1 cellular context compared by ENCODE assay signal in the genomic region with DNA sequence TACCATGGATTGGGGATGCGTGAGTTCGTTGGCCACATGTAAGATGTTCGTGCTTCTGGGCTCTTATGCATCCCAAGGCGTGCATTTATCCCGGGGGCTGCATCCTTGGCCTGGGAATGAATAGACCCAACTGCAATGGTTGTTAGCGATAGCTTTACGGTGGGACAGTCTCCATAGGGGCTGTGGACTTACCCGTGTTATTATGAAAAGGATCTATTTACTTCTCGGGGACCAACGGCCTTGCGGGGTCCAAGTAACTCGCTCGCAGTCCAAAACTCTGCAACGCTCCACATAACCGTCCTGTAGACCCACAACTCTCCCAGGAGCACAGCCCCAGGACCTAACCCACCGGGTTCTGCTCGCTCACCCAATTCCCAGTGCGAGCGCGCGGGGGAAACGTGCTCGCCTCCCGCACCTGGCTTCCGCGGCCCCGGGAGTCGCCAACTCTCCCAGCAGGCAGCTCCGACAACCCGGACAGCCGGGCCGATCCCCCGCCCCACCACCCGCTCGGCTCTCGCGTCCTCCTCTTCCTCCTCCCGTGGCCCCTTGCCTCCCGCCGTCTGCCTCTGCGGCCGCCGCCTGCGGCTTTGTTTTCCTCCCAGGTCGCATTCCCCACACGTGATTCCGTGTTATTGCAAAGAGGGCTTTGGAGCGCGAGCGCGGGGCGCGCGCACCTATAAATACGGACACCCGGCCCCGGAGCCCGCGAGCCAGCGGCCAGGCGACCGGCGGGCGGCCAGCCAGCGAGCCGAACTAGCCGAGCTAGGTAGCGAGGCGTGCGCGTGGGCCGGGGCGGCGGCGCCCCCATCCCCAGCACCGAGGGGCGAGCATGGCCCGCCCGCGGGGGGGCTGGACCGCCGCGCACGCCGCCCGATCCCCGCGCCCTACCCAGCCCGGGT.
TF ChIP-seq lines count a peak whose summit lies in the region.

A gene with protein sequence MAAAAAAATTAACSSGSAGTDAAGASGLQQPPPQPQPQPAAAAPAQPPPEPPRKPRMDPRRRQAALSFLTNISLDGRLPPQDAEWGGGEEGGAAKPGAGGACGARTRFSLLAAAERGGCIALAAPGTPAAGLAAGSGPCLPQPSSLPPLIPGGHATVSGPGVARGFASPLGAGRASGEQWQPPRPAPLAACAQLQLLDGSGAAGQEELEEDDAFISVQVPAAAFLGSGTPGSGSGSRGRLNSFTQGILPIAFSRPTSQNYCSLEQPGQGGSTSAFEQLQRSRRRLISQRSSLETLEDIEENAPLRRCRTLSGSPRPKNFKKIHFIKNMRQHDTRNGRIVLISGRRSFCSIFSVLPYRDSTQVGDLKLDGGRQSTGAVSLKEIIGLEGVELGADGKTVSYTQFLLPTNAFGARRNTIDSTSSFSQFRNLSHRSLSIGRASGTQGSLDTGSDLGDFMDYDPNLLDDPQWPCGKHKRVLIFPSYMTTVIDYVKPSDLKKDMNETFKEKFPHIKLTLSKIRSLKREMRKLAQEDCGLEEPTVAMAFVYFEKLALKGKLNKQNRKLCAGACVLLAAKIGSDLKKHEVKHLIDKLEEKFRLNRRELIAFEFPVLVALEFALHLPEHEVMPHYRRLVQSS (plus strand): TSS at position 706 of the 899 bp plus-strand sequence. CDS start 278 bp downstream, outside the sequence.

TF ChIP-seq in HepG2, 621 proteins besides CTCF, POLR2A, EP300 and RAD21 (continued from another document and continues in another):
- TF ChIP-seq, protein P1, sequence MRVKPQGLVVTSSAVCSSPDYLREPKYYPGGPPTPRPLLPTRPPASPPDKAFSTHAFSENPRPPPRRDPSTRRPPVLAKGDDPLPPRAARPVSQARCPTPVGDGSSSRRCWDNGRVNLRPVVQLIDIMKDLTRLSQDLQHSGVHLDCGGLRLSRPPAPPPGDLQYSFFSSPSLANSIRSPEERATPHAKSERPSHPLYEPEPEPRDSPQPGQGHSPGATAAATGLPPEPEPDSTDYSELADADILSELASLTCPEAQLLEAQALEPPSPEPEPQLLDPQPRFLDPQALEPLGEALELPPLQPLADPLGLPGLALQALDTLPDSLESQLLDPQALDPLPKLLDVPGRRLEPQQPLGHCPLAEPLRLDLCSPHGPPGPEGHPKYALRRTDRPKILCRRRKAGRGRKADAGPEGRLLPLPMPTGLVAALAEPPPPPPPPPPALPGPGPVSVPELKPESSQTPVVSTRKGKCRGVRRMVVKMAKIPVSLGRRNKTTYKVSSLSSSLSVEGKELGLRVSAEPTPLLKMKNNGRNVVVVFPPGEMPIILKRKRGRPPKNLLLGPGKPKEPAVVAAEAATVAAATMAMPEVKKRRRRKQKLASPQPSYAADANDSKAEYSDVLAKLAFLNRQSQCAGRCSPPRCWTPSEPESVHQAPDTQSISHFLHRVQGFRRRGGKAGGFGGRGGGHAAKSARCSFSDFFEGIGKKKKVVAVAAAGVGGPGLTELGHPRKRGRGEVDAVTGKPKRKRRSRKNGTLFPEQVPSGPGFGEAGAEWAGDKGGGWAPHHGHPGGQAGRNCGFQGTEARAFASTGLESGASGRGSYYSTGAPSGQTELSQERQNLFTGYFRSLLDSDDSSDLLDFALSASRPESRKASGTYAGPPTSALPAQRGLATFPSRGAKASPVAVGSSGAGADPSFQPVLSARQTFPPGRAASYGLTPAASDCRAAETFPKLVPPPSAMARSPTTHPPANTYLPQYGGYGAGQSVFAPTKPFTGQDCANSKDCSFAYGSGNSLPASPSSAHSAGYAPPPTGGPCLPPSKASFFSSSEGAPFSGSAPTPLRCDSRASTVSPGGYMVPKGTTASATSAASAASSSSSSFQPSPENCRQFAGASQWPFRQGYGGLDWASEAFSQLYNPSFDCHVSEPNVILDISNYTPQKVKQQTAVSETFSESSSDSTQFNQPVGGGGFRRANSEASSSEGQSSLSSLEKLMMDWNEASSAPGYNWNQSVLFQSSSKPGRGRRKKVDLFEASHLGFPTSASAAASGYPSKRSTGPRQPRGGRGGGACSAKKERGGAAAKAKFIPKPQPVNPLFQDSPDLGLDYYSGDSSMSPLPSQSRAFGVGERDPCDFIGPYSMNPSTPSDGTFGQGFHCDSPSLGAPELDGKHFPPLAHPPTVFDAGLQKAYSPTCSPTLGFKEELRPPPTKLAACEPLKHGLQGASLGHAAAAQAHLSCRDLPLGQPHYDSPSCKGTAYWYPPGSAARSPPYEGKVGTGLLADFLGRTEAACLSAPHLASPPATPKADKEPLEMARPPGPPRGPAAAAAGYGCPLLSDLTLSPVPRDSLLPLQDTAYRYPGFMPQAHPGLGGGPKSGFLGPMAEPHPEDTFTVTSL (CRISPR knock-in tag; IDR thresholded peaks at IDR 0.05; ENCODE audit: borderline replicate concordance): peak; percentile 40; the same call in 1 of the 2 replicates
- TF ChIP-seq RBM22 (optimal IDR thresholded peaks at IDR 0.05; ENCODE audit: low read length): no peak
- no peak for TF ChIP-seq ZNF510 (CRISPR knock-in tag; IDR thresholded peaks at IDR 0.05; ENCODE audit: low read depth)
- TF ChIP-seq ZNF34 (CRISPR knock-in tag; IDR thresholded peaks at IDR 0.05; ENCODE audit: borderline replicate concordance): no peak
- TF ChIP-seq CBX5 (CRISPR knock-in tag; IDR thresholded peaks at IDR 0.05; ENCODE audit: borderline replicate concordance): no peak
- peak; percentile 67 for TF ChIP-seq RXRA (CRISPR knock-in tag; IDR thresholded peaks at IDR 0.05)
- no peak for TF ChIP-seq ATAD3A (CRISPR knock-in tag; IDR thresholded peaks at IDR 0.05)
- TF ChIP-seq HDAC2 (CRISPR knock-in tag; IDR thresholded peaks at IDR 0.05): 0 out of 2 replicates have a peak, but pooled peaks have one; percentile 36
- TF ChIP-seq ZNF12 (CRISPR knock-in tag; IDR thresholded peaks at IDR 0.05): no peak
- TF ChIP-seq ZNF121 (CRISPR knock-in tag; IDR thresholded peaks at IDR 0.05): 0 out of 2 replicates have a peak, but pooled peaks have one; percentile 39
- no peak for TF ChIP-seq TCF12 (IDR thresholded peaks at IDR 0.05)
- 0 out of 2 replicates have a peak, but pooled peaks have one; percentile 32 for TF ChIP-seq TCF12 (CRISPR knock-in tag; IDR thresholded peaks at IDR 0.05)
- TF ChIP-seq ZNF331 (CRISPR knock-in tag; IDR thresholded peaks at IDR 0.05): peak; percentile 58
- TF ChIP-seq ZNF709 (CRISPR knock-in tag; IDR thresholded peaks at IDR 0.05): peak; percentile 42; the same call in 1 of the 2 replicates
- TF ChIP-seq ZNF7 (CRISPR knock-in tag; IDR thresholded peaks at IDR 0.05): no peak
- TF ChIP-seq ZNF850 (CRISPR knock-in tag; conservative IDR thresholded peaks at IDR 0.05): no peak
- no peak for TF ChIP-seq TEAD2 (CRISPR knock-in tag; IDR thresholded peaks at IDR 0.05)
- TF ChIP-seq, protein P2, sequence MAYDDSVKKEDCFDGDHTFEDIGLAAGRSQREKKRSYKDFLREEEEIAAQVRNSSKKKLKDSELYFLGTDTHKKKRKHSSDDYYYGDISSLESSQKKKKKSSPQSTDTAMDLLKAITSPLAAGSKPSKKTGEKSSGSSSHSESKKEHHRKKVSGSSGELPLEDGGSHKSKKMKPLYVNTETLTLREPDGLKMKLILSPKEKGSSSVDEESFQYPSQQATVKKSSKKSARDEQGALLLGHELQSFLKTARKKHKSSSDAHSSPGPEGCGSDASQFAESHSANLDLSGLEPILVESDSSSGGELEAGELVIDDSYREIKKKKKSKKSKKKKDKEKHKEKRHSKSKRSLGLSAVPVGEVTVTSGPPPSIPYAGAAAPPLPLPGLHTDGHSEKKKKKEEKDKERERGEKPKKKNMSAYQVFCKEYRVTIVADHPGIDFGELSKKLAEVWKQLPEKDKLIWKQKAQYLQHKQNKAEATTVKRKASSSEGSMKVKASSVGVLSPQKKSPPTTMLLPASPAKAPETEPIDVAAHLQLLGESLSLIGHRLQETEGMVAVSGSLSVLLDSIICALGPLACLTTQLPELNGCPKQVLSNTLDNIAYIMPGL (CRISPR knock-in tag; IDR thresholded peaks at IDR 0.05; ENCODE audit: borderline replicate concordance in 1 of 2, low read depth in 1 of 2): peak; percentile 35 to 65; a peak in 2 of 4 replicates
- TF ChIP-seq AKAP8 (CRISPR knock-in tag; IDR thresholded peaks at IDR 0.05): no peak
- TF ChIP-seq MED8 (CRISPR knock-in tag; IDR thresholded peaks at IDR 0.05; ENCODE audit: insufficient replicate concordance): peak; percentile 64
- TF ChIP-seq ZNF614 (CRISPR knock-in tag; IDR thresholded peaks at IDR 0.05; ENCODE audit: borderline replicate concordance): peak; percentile 13; the same call in 1 of the 2 replicates
- TF ChIP-seq NR3C1 (CRISPR knock-in tag; IDR thresholded peaks at IDR 0.05): no peak
- TF ChIP-seq, protein P3, sequence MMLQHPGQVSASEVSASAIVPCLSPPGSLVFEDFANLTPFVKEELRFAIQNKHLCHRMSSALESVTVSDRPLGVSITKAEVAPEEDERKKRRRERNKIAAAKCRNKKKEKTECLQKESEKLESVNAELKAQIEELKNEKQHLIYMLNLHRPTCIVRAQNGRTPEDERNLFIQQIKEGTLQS (CRISPR knock-in tag; IDR thresholded peaks at IDR 0.05): peak; percentile 4; the same call in 1 of the 2 replicates
- TF ChIP-seq NPAS2 (CRISPR knock-in tag; IDR thresholded peaks at IDR 0.05; ENCODE audit: borderline replicate concordance): no peak
- 0 out of 2 replicates have a peak, but pooled peaks have one; percentile 55 for TF ChIP-seq IRF2 (CRISPR knock-in tag; IDR thresholded peaks at IDR 0.05)
- TF ChIP-seq ZNF781 (CRISPR knock-in tag; IDR thresholded peaks at IDR 0.05; ENCODE audit: borderline replicate concordance, not compliant biosample characterization): peak; percentile 70
- TF ChIP-seq BCL6 (CRISPR knock-in tag; IDR thresholded peaks at IDR 0.05): peak; percentile 61
- TF ChIP-seq, protein P4, sequence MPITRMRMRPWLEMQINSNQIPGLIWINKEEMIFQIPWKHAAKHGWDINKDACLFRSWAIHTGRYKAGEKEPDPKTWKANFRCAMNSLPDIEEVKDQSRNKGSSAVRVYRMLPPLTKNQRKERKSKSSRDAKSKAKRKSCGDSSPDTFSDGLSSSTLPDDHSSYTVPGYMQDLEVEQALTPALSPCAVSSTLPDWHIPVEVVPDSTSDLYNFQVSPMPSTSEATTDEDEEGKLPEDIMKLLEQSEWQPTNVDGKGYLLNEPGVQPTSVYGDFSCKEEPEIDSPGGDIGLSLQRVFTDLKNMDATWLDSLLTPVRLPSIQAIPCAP (CRISPR knock-in tag; IDR thresholded peaks at IDR 0.05; ENCODE audit: low read depth): no peak
- TF ChIP-seq, protein P5, sequence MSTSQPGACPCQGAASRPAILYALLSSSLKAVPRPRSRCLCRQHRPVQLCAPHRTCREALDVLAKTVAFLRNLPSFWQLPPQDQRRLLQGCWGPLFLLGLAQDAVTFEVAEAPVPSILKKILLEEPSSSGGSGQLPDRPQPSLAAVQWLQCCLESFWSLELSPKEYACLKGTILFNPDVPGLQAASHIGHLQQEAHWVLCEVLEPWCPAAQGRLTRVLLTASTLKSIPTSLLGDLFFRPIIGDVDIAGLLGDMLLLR (CRISPR knock-in tag; IDR thresholded peaks at IDR 0.05): peak; percentile 89
- no peak; the same call in 1 of the 2 replicates for TF ChIP-seq ZNF570 (CRISPR knock-in tag; IDR thresholded peaks at IDR 0.05; ENCODE audit: borderline replicate concordance)
- no peak; the same call in 1 of the 2 replicates for TF ChIP-seq ZMYM3 (CRISPR knock-in tag; IDR thresholded peaks at IDR 0.05)
- TF ChIP-seq, protein P6, sequence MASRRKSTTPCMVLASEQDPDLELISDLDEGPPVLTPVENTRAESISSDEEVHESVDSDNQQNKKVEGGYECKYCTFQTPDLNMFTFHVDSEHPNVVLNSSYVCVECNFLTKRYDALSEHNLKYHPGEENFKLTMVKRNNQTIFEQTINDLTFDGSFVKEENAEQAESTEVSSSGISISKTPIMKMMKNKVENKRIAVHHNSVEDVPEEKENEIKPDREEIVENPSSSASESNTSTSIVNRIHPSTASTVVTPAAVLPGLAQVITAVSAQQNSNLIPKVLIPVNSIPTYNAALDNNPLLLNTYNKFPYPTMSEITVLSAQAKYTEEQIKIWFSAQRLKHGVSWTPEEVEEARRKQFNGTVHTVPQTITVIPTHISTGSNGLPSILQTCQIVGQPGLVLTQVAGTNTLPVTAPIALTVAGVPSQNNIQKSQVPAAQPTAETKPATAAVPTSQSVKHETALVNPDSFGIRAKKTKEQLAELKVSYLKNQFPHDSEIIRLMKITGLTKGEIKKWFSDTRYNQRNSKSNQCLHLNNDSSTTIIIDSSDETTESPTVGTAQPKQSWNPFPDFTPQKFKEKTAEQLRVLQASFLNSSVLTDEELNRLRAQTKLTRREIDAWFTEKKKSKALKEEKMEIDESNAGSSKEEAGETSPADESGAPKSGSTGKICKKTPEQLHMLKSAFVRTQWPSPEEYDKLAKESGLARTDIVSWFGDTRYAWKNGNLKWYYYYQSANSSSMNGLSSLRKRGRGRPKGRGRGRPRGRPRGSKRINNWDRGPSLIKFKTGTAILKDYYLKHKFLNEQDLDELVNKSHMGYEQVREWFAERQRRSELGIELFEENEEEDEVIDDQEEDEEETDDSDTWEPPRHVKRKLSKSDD (CRISPR knock-in tag; IDR thresholded peaks at IDR 0.05; ENCODE audit: low read depth): 0 out of 2 replicates have a peak, but pooled peaks have one; percentile 27
- TF ChIP-seq RXRB (CRISPR knock-in tag; IDR thresholded peaks at IDR 0.05; ENCODE audit: borderline replicate concordance): no peak
- TF ChIP-seq, protein P7, sequence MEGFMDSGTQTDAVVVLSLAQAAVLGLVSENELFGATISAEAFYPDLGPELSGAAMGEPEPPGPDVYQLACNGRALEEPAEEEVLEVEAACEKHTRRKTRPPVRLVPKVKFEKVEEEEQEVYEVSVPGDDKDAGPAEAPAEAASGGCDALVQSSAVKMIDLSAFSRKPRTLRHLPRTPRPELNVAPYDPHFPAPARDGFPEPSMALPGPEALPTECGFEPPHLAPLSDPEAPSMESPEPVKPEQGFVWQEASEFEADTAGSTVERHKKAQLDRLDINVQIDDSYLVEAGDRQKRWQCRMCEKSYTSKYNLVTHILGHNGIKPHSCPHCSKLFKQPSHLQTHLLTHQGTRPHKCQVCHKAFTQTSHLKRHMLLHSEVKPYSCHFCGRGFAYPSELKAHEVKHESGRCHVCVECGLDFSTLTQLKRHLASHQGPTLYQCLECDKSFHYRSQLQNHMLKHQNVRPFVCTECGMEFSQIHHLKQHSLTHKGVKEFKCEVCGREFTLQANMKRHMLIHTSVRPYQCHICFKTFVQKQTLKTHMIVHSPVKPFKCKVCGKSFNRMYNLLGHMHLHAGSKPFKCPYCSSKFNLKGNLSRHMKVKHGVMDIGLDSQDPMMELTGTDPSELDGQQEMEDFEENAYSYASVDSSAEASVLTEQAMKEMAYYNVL (CRISPR knock-in tag; IDR thresholded peaks at IDR 0.05; ENCODE audit: borderline replicate concordance): peak; percentile 57; the same call in 1 of the 2 replicates
- no peak for TF ChIP-seq STAG1 (CRISPR knock-in tag; IDR thresholded peaks at IDR 0.05)
- TF ChIP-seq, protein P8, sequence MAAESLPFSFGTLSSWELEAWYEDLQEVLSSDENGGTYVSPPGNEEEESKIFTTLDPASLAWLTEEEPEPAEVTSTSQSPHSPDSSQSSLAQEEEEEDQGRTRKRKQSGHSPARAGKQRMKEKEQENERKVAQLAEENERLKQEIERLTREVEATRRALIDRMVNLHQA (CRISPR knock-in tag; IDR thresholded peaks at IDR 0.05): no peak
- TF ChIP-seq, protein P9, sequence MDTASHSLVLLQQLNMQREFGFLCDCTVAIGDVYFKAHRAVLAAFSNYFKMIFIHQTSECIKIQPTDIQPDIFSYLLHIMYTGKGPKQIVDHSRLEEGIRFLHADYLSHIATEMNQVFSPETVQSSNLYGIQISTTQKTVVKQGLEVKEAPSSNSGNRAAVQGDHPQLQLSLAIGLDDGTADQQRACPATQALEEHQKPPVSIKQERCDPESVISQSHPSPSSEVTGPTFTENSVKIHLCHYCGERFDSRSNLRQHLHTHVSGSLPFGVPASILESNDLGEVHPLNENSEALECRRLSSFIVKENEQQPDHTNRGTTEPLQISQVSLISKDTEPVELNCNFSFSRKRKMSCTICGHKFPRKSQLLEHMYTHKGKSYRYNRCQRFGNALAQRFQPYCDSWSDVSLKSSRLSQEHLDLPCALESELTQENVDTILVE (CRISPR knock-in tag; IDR thresholded peaks at IDR 0.05): no peak
- no peak for TF ChIP-seq ZNF761 (CRISPR knock-in tag; conservative IDR thresholded peaks at IDR 0.05)
